In the genomic region with DNA sequence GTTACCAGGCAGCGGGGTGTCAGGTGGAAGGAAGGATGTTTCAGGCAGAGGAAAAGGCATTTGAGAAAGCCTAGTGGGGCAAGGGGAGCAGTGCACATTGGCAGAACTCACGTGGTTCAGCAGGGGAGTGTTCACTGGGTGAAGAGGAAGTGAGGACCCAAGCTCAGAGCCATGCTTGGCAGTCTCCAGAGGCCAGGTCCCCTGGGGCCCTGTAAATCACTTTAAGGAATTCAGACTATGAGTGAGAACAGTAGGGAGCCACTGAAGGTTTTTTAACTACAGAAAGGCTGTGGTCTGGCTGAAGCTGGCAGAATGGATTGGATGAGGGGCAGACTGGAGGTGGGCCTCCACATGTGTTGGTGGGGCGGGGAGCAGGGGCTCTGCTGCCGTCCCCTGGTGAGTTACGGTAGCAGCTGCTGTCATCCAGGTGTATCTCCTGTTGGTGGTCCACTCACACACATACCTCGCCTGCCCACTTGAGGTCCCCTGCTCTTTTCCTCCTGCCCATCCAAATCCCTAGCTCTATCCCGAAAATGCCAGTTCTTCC, we compare ENCODE assay signal across 7 cellular contexts. TPM values are rescaled to one million over a fixed set of nuclear protein-coding genes. Genes with fewer than 3 reads are reported as not detected.
DNase-seq lines count a peak whose midpoint lies in the region; ATAC-seq, FAIRE-seq and TF ChIP-seq lines count a peak whose summit lies in the region.

No MANE protein-coding gene starts in this region.

- no peaks in the 10 kb centered on the region for H3K27me3 Mint-ChIP-seq in activated naive CD4-positive, alpha-beta T cell treated with anti-CD3 and anti-CD28 coated beads, Interleukin-2, amount 50 U/mL, for 24 hours
- no peaks in the 10 kb centered on the region for H3K27me3 Mint-ChIP-seq in nephron (ENCODE audit: low read depth)

- no peak overlapping the region for H3K4me3 ChIP-seq in small intestine (ENCODE audit: low read depth in 1 of 2, low read length in 2 of 2)

- peaks cover 74% of the 10 kb centered on the region for H3K4me1 Mint-ChIP-seq in activated naive CD4-positive, alpha-beta T cell treated with anti-CD3 and anti-CD28 coated beads, Interleukin-2, amount 50 U/mL, for 24 hours
- H3K4me1 Mint-ChIP-seq in nephron = peaks cover 62% of the 10 kb centered on the region

- H3K36me3 ChIP-seq in small intestine (ENCODE audit: control insufficient read depth in 2 of 2, insufficient read depth in 2 of 2, low read length in 2 of 2) = no peaks in the 10 kb centered on the region

- peak overlapping the region; percentile 92 for H3K27ac Mint-ChIP-seq in activated naive CD4-positive, alpha-beta T cell treated with anti-CD3 and anti-CD28 coated beads, Interleukin-2, amount 50 U/mL, for 24 hours
- H3K27ac Mint-ChIP-seq in nephron = peak overlapping the region in 2 of 3 experiments; percentile 19 to 46

- peaks cover 6 to 10% of the 10 kb centered on the region in 2 donors for H3K4me1 ChIP-seq in small intestine (ENCODE audit: control insufficient read depth in 2 of 2, insufficient read depth in 1 of 2, low read depth in 1 of 2, low read length in 1 of 2)

- peak overlapping the region; percentile 27 for H3K4me3 Mint-ChIP-seq in activated naive CD4-positive, alpha-beta T cell treated with anti-CD3 and anti-CD28 coated beads, Interleukin-2, amount 50 U/mL, for 24 hours
- peak overlapping the region in 2 of 3 experiments; percentile 2 to 40 for H3K4me3 Mint-ChIP-seq in nephron

- peak; percentile 92 for DNase-seq in MV-4-11 (lab: John Stamatoyannopoulos, UW)
- no peak for DNase-seq in AG20443 (ENCODE audit: low spot score)
- DNase-seq in small intestine = no peak

- H3K9me3 ChIP-seq in small intestine (ENCODE audit: control insufficient read depth, low read depth) = no peaks in the 10 kb centered on the region

- no peaks in the 10 kb centered on the region for H3K9me3 Mint-ChIP-seq in activated naive CD4-positive, alpha-beta T cell treated with anti-CD3 and anti-CD28 coated beads, Interleukin-2, amount 50 U/mL, for 24 hours
- no peaks in the 10 kb centered on the region for H3K9me3 Mint-ChIP-seq in nephron

- H3K36me3 Mint-ChIP-seq in activated naive CD4-positive, alpha-beta T cell treated with anti-CD3 and anti-CD28 coated beads, Interleukin-2, amount 50 U/mL, for 24 hours = no peaks in the 10 kb centered on the region
- H3K36me3 Mint-ChIP-seq in nephron (ENCODE audit: low read depth) = no peaks in the 10 kb centered on the region

- FAIRE-seq in small intestine (lab: Jason Lieb, UNC) = no peak

- H3K27ac ChIP-seq in small intestine (ENCODE audit: low read depth in 1 of 2, low read length in 1 of 2) = no peak overlapping the region

- ATAC-seq in GM18861 (IDR thresholded peaks at IDR 0.05; ENCODE audit: unreplicated experiment) = peak; percentile 70
- peak; percentile 60 for ATAC-seq in HG02588 (IDR thresholded peaks at IDR 0.05; ENCODE audit: unreplicated experiment)

- no peaks in the 10 kb centered on the region for H3K27me3 ChIP-seq in small intestine (ENCODE audit: control insufficient read depth in 2 of 2, insufficient read depth in 2 of 2, low read length in 2 of 2)

- whole genome bisulfite sequencing in small intestine, 3 donors = 71 to 87% (median 73%) methylated on average over 7 of the region's 7 CpGs

- no peak for TF ChIP-seq CTCF in nephron (IDR thresholded peaks at IDR 0.05; ENCODE audit: unreplicated experiment in 3 of 3)

RNA-seq across cellular contexts. Expression of a gene that starts 5.1 kb away (rescaled TPM):
- 10 to 100 TPM; 13.2 to 23.5 (median 14.9) TPM for polyA plus RNA-seq in small intestine

RNA-seq across cellular contexts. Expression of a gene that starts 7.2 kb away (rescaled TPM):
- polyA plus RNA-seq in small intestine = 10 to 100 TPM; 23.0 to 28.8 (median 23.7) TPM
